1 cellular context compared by ENCODE assay signal in the genomic region with DNA sequence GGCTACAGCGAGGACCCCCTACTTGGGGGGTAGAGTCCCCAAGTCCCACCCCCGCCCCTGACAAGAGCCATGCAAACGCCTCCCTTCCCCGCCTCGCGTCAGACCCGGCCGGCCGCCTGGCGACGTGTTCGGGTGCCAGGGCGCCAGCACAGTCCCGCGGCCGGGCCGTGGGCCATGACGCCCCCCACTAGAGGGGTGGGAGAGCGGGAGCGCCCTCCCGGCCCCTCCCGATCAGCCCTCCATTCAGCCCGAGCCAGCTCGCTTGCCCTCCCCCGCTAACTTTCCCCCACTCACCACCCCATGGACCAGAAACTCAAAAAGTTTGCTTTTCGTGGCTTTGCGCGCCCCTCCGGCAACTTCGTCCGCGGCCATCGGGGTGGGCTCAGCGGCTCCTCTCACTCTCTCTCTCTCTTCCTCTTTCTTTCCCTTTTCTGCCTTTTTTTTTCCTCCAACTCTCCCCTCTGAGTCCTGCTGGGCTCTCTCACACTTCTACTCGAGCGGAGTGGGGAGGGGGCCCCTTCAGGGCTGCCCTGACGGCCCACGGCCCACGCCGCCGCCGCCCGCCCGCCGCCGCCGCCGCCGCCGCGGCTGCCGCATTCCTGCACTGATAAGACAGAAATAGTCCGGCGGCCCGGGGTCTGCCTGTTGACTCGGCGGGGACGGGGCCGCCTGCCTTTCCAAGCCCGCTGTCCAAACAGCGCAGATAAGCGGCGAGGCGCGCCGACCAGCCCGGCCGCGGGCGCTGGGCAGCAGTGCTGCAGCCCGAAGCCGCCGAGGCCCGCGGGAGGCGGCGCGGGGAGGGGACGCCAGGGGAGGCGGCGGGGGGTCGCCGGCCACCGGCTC.
A peak's percentile ranks its signal among the peaks of the same experiment; 100 is the strongest.
TF ChIP-seq lines count a peak whose summit lies in the region.

TSS of gene SMARCD3 (minus strand) at position 504 of the 843 bp plus-strand sequence. CDS start at position 372, 132 bp downstream.

TF ChIP-seq in HEK293, 187 proteins besides CTCF, POLR2A, EP300 and RAD21 (continued from another document and continues in another):
- TF ChIP-seq, protein P1, sequence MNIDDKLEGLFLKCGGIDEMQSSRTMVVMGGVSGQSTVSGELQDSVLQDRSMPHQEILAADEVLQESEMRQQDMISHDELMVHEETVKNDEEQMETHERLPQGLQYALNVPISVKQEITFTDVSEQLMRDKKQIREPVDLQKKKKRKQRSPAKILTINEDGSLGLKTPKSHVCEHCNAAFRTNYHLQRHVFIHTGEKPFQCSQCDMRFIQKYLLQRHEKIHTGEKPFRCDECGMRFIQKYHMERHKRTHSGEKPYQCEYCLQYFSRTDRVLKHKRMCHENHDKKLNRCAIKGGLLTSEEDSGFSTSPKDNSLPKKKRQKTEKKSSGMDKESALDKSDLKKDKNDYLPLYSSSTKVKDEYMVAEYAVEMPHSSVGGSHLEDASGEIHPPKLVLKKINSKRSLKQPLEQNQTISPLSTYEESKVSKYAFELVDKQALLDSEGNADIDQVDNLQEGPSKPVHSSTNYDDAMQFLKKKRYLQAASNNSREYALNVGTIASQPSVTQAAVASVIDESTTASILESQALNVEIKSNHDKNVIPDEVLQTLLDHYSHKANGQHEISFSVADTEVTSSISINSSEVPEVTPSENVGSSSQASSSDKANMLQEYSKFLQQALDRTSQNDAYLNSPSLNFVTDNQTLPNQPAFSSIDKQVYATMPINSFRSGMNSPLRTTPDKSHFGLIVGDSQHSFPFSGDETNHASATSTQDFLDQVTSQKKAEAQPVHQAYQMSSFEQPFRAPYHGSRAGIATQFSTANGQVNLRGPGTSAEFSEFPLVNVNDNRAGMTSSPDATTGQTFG (tag by site-specific recombination; IDR thresholded peaks at IDR 0.05; ENCODE audit: borderline replicate concordance), result no peak
- TF ChIP-seq ZNF19 (tag by site-specific recombination; IDR thresholded peaks at IDR 0.05; ENCODE audit: low read depth) (no peak), YY2 (tag by site-specific recombination; IDR thresholded peaks at IDR 0.05) (no peak), ZNF501 (tag by site-specific recombination; IDR thresholded peaks at IDR 0.05) (peak; percentile 82), SALL2 (tag by site-specific recombination; IDR thresholded peaks at IDR 0.05; ENCODE audit: borderline replicate concordance) (no peak), TSHZ1 (tag by site-specific recombination; IDR thresholded peaks at IDR 0.05; ENCODE audit: borderline replicate concordance) (no peak), ZNF449 (tag by site-specific recombination; IDR thresholded peaks at IDR 0.05) (peak; percentile 28; the same call in 1 of the 2 replicates), PRDM2 (tag by site-specific recombination; IDR thresholded peaks at IDR 0.05; ENCODE audit: borderline replicate concordance) (no peak), ZNF175 (tag by site-specific recombination; IDR thresholded peaks at IDR 0.05) (no peak), BCL11A (tag by site-specific recombination; IDR thresholded peaks at IDR 0.05; ENCODE audit: low read depth) (no peak), RBAK (tag by site-specific recombination; IDR thresholded peaks at IDR 0.05) (no peak), ZNF24 (tag by site-specific recombination; IDR thresholded peaks at IDR 0.05) (no peak), GFI1B (tag by site-specific recombination; IDR thresholded peaks at IDR 0.05) (no peak), ZNF585B (tag by site-specific recombination; IDR thresholded peaks at IDR 0.05) (no peak), ZFP41 (tag by site-specific recombination; IDR thresholded peaks at IDR 0.05; ENCODE audit: borderline replicate concordance) (no peak), ZNF211 (tag by site-specific recombination; IDR thresholded peaks at IDR 0.05; ENCODE audit: low read depth) (no peak), KLF8 (tag by site-specific recombination; IDR thresholded peaks at IDR 0.05) (peak; percentile 66), ZNF140 (tag by site-specific recombination; IDR thresholded peaks at IDR 0.05) (no peak), ZSCAN16 (tag by site-specific recombination; IDR thresholded peaks at IDR 0.05) (0 out of 2 replicates have a peak, but pooled peaks have one; percentile 22), SETDB1 (IDR thresholded peaks at IDR 0.05; ENCODE audit: insufficient read length, low read length) (no peak), ZFP37 (tag by site-specific recombination; IDR thresholded peaks at IDR 0.05) (no peak), ZBTB8A (tag by site-specific recombination; IDR thresholded peaks at IDR 0.05) (peak; percentile 92), ZNF558 (tag by site-specific recombination; IDR thresholded peaks at IDR 0.05) (no peak), ZNF571 (tag by site-specific recombination; IDR thresholded peaks at IDR 0.05) (no peak), ZNF747 (tag by site-specific recombination; IDR thresholded peaks at IDR 0.05) (no peak), ZNF23 (tag by site-specific recombination; IDR thresholded peaks at IDR 0.05; ENCODE audit: borderline replicate concordance) (no peak), GLIS1 (tag by site-specific recombination; IDR thresholded peaks at IDR 0.05) (no peak), ZNF311 (tag by site-specific recombination; IDR thresholded peaks at IDR 0.05; ENCODE audit: borderline replicate concordance) (no peak), ZNF677 (tag by site-specific recombination; IDR thresholded peaks at IDR 0.05) (no peak), ZNF350 (tag by site-specific recombination; IDR thresholded peaks at IDR 0.05) (no peak), AEBP2 (tag by site-specific recombination; IDR thresholded peaks at IDR 0.05; ENCODE audit: borderline replicate concordance) (no peak), ZNF510 (tag by site-specific recombination; IDR thresholded peaks at IDR 0.05; ENCODE audit: insufficient replicate concordance) (no peak), ZNF221 (tag by site-specific recombination; IDR thresholded peaks at IDR 0.05; ENCODE audit: borderline replicate concordance) (no peak)
- TF ChIP-seq, protein P2, sequence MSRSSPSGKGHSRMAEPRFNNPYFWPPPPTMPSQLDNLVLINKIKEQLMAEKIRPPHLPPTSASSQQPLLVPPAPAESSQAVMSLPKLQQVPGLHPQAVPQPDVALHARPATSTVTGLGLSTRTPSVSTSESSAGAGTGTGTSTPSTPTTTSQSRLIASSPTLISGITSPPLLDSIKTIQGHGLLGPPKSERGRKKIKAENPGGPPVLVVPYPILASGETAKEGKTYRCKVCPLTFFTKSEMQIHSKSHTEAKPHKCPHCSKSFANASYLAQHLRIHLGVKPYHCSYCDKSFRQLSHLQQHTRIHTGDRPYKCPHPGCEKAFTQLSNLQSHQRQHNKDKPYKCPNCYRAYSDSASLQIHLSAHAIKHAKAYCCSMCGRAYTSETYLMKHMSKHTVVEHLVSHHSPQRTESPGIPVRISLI (tag by site-specific recombination; IDR thresholded peaks at IDR 0.05), result peak; percentile 82; the same call in 1 of the 2 replicates
- TF ChIP-seq, protein P3, sequence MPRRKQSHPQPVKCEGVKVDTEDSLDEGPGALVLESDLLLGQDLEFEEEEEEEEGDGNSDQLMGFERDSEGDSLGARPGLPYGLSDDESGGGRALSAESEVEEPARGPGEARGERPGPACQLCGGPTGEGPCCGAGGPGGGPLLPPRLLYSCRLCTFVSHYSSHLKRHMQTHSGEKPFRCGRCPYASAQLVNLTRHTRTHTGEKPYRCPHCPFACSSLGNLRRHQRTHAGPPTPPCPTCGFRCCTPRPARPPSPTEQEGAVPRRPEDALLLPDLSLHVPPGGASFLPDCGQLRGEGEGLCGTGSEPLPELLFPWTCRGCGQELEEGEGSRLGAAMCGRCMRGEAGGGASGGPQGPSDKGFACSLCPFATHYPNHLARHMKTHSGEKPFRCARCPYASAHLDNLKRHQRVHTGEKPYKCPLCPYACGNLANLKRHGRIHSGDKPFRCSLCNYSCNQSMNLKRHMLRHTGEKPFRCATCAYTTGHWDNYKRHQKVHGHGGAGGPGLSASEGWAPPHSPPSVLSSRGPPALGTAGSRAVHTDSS (tag by site-specific recombination; IDR thresholded peaks at IDR 0.05), result no peak
- TF ChIP-seq, protein P4, sequence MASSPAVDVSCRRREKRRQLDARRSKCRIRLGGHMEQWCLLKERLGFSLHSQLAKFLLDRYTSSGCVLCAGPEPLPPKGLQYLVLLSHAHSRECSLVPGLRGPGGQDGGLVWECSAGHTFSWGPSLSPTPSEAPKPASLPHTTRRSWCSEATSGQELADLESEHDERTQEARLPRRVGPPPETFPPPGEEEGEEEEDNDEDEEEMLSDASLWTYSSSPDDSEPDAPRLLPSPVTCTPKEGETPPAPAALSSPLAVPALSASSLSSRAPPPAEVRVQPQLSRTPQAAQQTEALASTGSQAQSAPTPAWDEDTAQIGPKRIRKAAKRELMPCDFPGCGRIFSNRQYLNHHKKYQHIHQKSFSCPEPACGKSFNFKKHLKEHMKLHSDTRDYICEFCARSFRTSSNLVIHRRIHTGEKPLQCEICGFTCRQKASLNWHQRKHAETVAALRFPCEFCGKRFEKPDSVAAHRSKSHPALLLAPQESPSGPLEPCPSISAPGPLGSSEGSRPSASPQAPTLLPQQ (tag by site-specific recombination; IDR thresholded peaks at IDR 0.05), result peak; percentile 40; the same call in 1 of the 2 replicates
